In the genomic region with DNA sequence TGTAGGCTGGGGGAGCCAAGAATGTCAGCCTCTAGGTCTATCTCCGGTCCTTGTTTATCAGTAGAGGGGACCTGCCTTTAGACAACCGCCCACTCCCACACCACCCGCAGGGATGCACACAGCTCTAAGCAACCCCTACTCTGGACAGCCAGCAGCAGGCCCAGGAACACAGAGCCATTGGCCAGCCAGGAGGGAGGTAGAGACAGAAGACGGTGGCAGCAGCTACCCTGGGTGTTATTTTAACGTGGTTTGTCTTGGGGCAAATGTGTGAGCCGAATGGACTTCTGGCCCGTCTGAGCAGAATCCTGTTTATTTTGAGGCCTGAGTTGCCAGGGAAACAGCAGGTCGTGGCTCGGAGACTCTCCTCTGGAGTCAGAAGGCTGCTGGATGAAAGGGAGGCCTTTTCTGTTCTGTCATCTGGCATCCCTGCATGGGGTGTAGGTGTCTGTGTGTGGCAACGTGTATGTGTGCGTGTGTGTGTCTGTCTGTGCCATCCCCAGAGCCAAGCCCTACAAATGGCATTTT, we compare ENCODE assay signal across 12 cellular contexts. TPM values are rescaled to one million over a fixed set of nuclear protein-coding genes. Genes with fewer than 3 reads are reported as not detected.
A peak's percentile ranks its signal among the peaks of the same experiment; 100 is the strongest.
DNase-seq lines count a peak whose midpoint lies in the region; ATAC-seq lines count a peak whose summit lies in the region.
"Had no signal": no experiment of that assay in that cellular context is flagged by ENCODE, and none has a peak within 500 bp of the region (broad histone marks: within the 10 kb centered on the region; RNA-seq: fewer than 3 reads in every experiment).

No MANE protein-coding gene starts in this region.

- peak; percentile 20 for ATAC-seq in stimulated activated effector memory CD8-positive, alpha-beta T cell treated with anti-CD3 and anti-CD28 coated beads, Interleukin-12 subunit alpha, Interleukin-12 subunit beta, amount 100 ng/mL, for 72 hours
- ATAC-seq in HG02885 (IDR thresholded peaks at IDR 0.05; ENCODE audit: poor library complexity, unreplicated experiment) (no peak), HG03135 (IDR thresholded peaks at IDR 0.05; ENCODE audit: unreplicated experiment) (no peak)
- ATAC-seq: effector memory CD8-positive, alpha-beta T cell had no signal

- DNase-seq in M059J (ENCODE audit: low read depth) = peak; percentile 82
- DNase-seq in cerebellum (ENCODE audit: low spot score) = peak; percentile 70
- peak; percentile 56 for DNase-seq in left kidney (ENCODE audit: low read depth, low spot score)
- no peak for DNase-seq in stimulated activated effector memory CD8-positive, alpha-beta T cell treated with anti-CD3 and anti-CD28 coated beads, Interleukin-12 subunit alpha, Interleukin-12 subunit beta, amount 100 ng/mL, for 72 hours (ENCODE audit: low spot score in 2 of 2)
- no peak for DNase-seq in NCI-H748 treated with DMSO at 0.1 percent for 48 hours (lab: John Stamatoyannopoulos, UW)
- DNase-seq in mesenteric fat pad (ENCODE audit: low spot score) = no peak
- DNase-seq: activated effector memory CD4-positive, alpha-beta T cell treated with Interleukin-2 at 50 U/mL for 16 hours; effector memory CD8-positive, alpha-beta T cell; NCI-H1930 had no signal

- no peaks in the 10 kb centered on the region for H3K9me3 Mint-ChIP-seq in stimulated activated effector memory CD8-positive, alpha-beta T cell treated with anti-CD3 and anti-CD28 coated beads, Interleukin-12 subunit alpha, Interleukin-12 subunit beta, amount 100 ng/mL, for 72 hours
- H3K9me3 Mint-ChIP-seq: effector memory CD8-positive, alpha-beta T cell; IgD-negative memory B cell had no signal

- no peaks in the 10 kb centered on the region for H3K4me1 Mint-ChIP-seq in stimulated activated effector memory CD8-positive, alpha-beta T cell treated with anti-CD3 and anti-CD28 coated beads, Interleukin-12 subunit alpha, Interleukin-12 subunit beta, amount 100 ng/mL, for 72 hours
- H3K4me1 Mint-ChIP-seq: IgD-negative memory B cell had no signal

- no peaks in the 10 kb centered on the region for H3K36me3 Mint-ChIP-seq in stimulated activated effector memory CD8-positive, alpha-beta T cell treated with anti-CD3 and anti-CD28 coated beads, Interleukin-12 subunit alpha, Interleukin-12 subunit beta, amount 100 ng/mL, for 72 hours

- H3K4me3 Mint-ChIP-seq in stimulated activated effector memory CD8-positive, alpha-beta T cell treated with anti-CD3 and anti-CD28 coated beads, Interleukin-12 subunit alpha, Interleukin-12 subunit beta, amount 100 ng/mL, for 72 hours = no peak overlapping the region
- H3K4me3 Mint-ChIP-seq: effector memory CD8-positive, alpha-beta T cell; IgD-negative memory B cell had no signal

- H3K27ac Mint-ChIP-seq in stimulated activated effector memory CD8-positive, alpha-beta T cell treated with anti-CD3 and anti-CD28 coated beads, Interleukin-12 subunit alpha, Interleukin-12 subunit beta, amount 100 ng/mL, for 72 hours = no peak overlapping the region
- H3K27ac Mint-ChIP-seq: effector memory CD8-positive, alpha-beta T cell; IgD-negative memory B cell had no signal

RNA-seq across cellular contexts. Expression of gene FGF1, which starts 0.4 kb away (rescaled TPM):
- 2.4 and 4.1 TPM in 2 replicates for total RNA-seq in M059J (2014; rRNA removed; shearing (Covaris generic))
- 6.8 TPM for total RNA-seq in cerebellum
- total RNA-seq in mesenteric fat pad = 9.9 TPM

Comparison
In these comparisons a context has a peak if more than half of its experiments do, and no peak if none do; other contexts are left out.
1. DNase-seq: peak in M059J (single experiment), cerebellum (single experiment) and left kidney (single experiment); none in stimulated activated effector memory CD8-positive, alpha-beta T cell treated with anti-CD3 and anti-CD28 coated beads, Interleukin-12 subunit alpha, Interleukin-12 subunit beta, amount 100 ng/mL, for 72 hours (0 of 2), NCI-H748 treated with DMSO at 0.1 percent for 48 hours (single experiment) and mesenteric fat pad (single experiment).